1 cellular context compared by ENCODE assay signal in the genomic region with DNA sequence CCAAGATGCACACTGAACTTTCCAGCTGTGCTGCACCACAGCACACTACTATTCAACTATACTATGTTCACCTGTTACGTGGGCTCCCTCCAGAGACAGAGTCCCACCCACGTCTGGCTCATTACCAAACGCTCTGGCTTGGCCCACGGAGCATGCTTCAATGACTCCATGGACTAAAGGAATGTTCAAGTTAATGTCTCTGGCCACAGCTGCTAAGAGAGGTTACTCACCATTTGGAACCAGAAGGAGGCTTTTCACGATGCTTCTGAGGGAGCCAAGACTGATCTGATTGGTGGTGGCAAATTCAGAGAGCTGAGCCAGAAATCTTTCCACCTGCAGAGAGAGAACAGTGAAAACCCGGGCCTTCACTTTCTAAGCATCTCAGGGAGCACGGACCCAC.
TF ChIP-seq lines count a peak whose summit lies in the region.

No MANE protein-coding gene starts in this region.

TF ChIP-seq in HepG2, 621 proteins besides CTCF, POLR2A, EP300 and RAD21:
- TF ChIP-seq SP4 (CRISPR knock-in tag; IDR thresholded peaks at IDR 0.05) (no peak), RFX1 (IDR thresholded peaks at IDR 0.05) (no peak), EHMT2 (IDR thresholded peaks at IDR 0.05; ENCODE audit: borderline replicate concordance, low read depth, low read length) (no peak), ZFYVE20 (CRISPR knock-in tag; IDR thresholded peaks at IDR 0.05; ENCODE audit: borderline replicate concordance, low read depth) (no peak), ZNF468 (CRISPR knock-in tag; IDR thresholded peaks at IDR 0.05) (no peak)
- TF ChIP-seq, protein P1, sequence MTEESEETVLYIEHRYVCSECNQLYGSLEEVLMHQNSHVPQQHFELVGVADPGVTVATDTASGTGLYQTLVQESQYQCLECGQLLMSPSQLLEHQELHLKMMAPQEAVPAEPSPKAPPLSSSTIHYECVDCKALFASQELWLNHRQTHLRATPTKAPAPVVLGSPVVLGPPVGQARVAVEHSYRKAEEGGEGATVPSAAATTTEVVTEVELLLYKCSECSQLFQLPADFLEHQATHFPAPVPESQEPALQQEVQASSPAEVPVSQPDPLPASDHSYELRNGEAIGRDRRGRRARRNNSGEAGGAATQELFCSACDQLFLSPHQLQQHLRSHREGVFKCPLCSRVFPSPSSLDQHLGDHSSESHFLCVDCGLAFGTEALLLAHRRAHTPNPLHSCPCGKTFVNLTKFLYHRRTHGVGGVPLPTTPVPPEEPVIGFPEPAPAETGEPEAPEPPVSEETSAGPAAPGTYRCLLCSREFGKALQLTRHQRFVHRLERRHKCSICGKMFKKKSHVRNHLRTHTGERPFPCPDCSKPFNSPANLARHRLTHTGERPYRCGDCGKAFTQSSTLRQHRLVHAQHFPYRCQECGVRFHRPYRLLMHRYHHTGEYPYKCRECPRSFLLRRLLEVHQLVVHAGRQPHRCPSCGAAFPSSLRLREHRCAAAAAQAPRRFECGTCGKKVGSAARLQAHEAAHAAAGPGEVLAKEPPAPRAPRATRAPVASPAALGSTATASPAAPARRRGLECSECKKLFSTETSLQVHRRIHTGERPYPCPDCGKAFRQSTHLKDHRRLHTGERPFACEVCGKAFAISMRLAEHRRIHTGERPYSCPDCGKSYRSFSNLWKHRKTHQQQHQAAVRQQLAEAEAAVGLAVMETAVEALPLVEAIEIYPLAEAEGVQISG (CRISPR knock-in tag; IDR thresholded peaks at IDR 0.05): no peak
